ENCODE assay signal across 1 cellular context in genomic region chr12:46934374-46935111, GRCh38.
TF ChIP-seq lines count a peak whose summit lies in the region.

No MANE protein-coding gene starts in this region.

TF ChIP-seq in HepG2, 621 proteins besides CTCF, POLR2A, EP300 and RAD21 (continued from another document and continues in another):
- TF ChIP-seq E2F1 (CRISPR knock-in tag; IDR thresholded peaks at IDR 0.05) (no peak), ZNF251 (CRISPR knock-in tag; IDR thresholded peaks at IDR 0.05) (no peak), ZNF550 (CRISPR knock-in tag; IDR thresholded peaks at IDR 0.05; ENCODE audit: borderline replicate concordance) (no peak), MBD4 (IDR thresholded peaks at IDR 0.05; ENCODE audit: borderline replicate concordance, low read length) (no peak), ZFP1 (CRISPR knock-in tag; IDR thresholded peaks at IDR 0.05) (peak; percentile 48; the same call in 1 of the 2 replicates), SAP130 (CRISPR knock-in tag; IDR thresholded peaks at IDR 0.05; ENCODE audit: low read depth) (peak; percentile 52), ZFP37 (CRISPR knock-in tag; IDR thresholded peaks at IDR 0.05; ENCODE audit: borderline replicate concordance) (no peak), KLF13 (CRISPR knock-in tag; IDR thresholded peaks at IDR 0.05) (no peak), CENPX (CRISPR knock-in tag; IDR thresholded peaks at IDR 0.05) (no peak), THRA (CRISPR knock-in tag; IDR thresholded peaks at IDR 0.05; ENCODE audit: borderline replicate concordance) (no peak), GRHL1 (CRISPR knock-in tag; conservative IDR thresholded peaks at IDR 0.05) (no peak), ZBTB37 (CRISPR knock-in tag; IDR thresholded peaks at IDR 0.05) (no peak), ZNF784 (CRISPR knock-in tag; IDR thresholded peaks at IDR 0.05; ENCODE audit: borderline replicate concordance) (no peak), NFE2L1 (CRISPR knock-in tag; IDR thresholded peaks at IDR 0.05; ENCODE audit: borderline replicate concordance) (no peak), SMYD3 (CRISPR knock-in tag; IDR thresholded peaks at IDR 0.05) (no peak), PAF1 (CRISPR knock-in tag; IDR thresholded peaks at IDR 0.05) (no peak), NONO (IDR thresholded peaks at IDR 0.05) (no peak), NONO (CRISPR knock-in tag; conservative IDR thresholded peaks at IDR 0.05) (no peak), ETV5 (CRISPR knock-in tag; IDR thresholded peaks at IDR 0.05; ENCODE audit: borderline replicate concordance) (peak; percentile 50; the same call in 1 of the 2 replicates), SATB2 (CRISPR knock-in tag; IDR thresholded peaks at IDR 0.05) (no peak), ZNF350 (CRISPR knock-in tag; IDR thresholded peaks at IDR 0.05; ENCODE audit: borderline replicate concordance, low read depth) (no peak), IKZF4 (CRISPR knock-in tag; IDR thresholded peaks at IDR 0.05; ENCODE audit: borderline replicate concordance, low read depth, not compliant biosample characterization) (no peak), CREM (IDR thresholded peaks at IDR 0.05) (peak; percentile 54; the same call in 1 of the 2 replicates), CREM (CRISPR knock-in tag; IDR thresholded peaks at IDR 0.05) (no peak), POGK (CRISPR knock-in tag; conservative IDR thresholded peaks at IDR 0.05) (no peak), ZBTB44 (CRISPR knock-in tag; IDR thresholded peaks at IDR 0.05) (no peak), YEATS2 (CRISPR knock-in tag; IDR thresholded peaks at IDR 0.05; ENCODE audit: borderline replicate concordance) (no peak), HNRNPL (IDR thresholded peaks at IDR 0.05; ENCODE audit: low read depth, low read length) (no peak), ZNF768 (CRISPR knock-in tag; IDR thresholded peaks at IDR 0.05) (no peak), ELF4 (CRISPR knock-in tag; IDR thresholded peaks at IDR 0.05; ENCODE audit: borderline replicate concordance) (no peak), FLYWCH1 (CRISPR knock-in tag; IDR thresholded peaks at IDR 0.05) (no peak), GMEB1 (CRISPR knock-in tag; IDR thresholded peaks at IDR 0.05; ENCODE audit: borderline replicate concordance) (no peak), SMARCC2 (IDR thresholded peaks at IDR 0.05) (no peak), ZNF512B (CRISPR knock-in tag; IDR thresholded peaks at IDR 0.05; ENCODE audit: borderline replicate concordance) (no peak), ZSCAN9 (CRISPR knock-in tag; IDR thresholded peaks at IDR 0.05; ENCODE audit: borderline replicate concordance) (peak; percentile 24; the same call in 1 of the 2 replicates), ZNF749 (CRISPR knock-in tag; IDR thresholded peaks at IDR 0.05; ENCODE audit: borderline replicate concordance) (no peak), SCMH1 (CRISPR knock-in tag; IDR thresholded peaks at IDR 0.05; ENCODE audit: borderline replicate concordance) (no peak), POLR2AphosphoS2 (IDR thresholded peaks at IDR 0.05; ENCODE audit: low read depth, low read length) (no peak), ZSCAN5A (CRISPR knock-in tag; IDR thresholded peaks at IDR 0.05; ENCODE audit: borderline replicate concordance) (no peak), SIN3A (IDR thresholded peaks at IDR 0.05; ENCODE audit: borderline replicate concordance, low read depth, low read length) (no peak), NCOA2 (CRISPR knock-in tag; IDR thresholded peaks at IDR 0.05) (peak; percentile 72), MZF1 (CRISPR knock-in tag; IDR thresholded peaks at IDR 0.05; ENCODE audit: borderline replicate concordance) (no peak), ZIK1 (CRISPR knock-in tag; IDR thresholded peaks at IDR 0.05; ENCODE audit: borderline replicate concordance, low read depth) (no peak), HHEX (CRISPR knock-in tag; IDR thresholded peaks at IDR 0.05) (peak; percentile 5; the same call in 1 of the 2 replicates), SALL2 (CRISPR knock-in tag; IDR thresholded peaks at IDR 0.05) (no peak), ZMYM4 (CRISPR knock-in tag; IDR thresholded peaks at IDR 0.05) (peak; percentile 67), DZIP1 (CRISPR knock-in tag; IDR thresholded peaks at IDR 0.05) (no peak)
